ENCODE assay signal across 10 cellular contexts in the genomic region with DNA sequence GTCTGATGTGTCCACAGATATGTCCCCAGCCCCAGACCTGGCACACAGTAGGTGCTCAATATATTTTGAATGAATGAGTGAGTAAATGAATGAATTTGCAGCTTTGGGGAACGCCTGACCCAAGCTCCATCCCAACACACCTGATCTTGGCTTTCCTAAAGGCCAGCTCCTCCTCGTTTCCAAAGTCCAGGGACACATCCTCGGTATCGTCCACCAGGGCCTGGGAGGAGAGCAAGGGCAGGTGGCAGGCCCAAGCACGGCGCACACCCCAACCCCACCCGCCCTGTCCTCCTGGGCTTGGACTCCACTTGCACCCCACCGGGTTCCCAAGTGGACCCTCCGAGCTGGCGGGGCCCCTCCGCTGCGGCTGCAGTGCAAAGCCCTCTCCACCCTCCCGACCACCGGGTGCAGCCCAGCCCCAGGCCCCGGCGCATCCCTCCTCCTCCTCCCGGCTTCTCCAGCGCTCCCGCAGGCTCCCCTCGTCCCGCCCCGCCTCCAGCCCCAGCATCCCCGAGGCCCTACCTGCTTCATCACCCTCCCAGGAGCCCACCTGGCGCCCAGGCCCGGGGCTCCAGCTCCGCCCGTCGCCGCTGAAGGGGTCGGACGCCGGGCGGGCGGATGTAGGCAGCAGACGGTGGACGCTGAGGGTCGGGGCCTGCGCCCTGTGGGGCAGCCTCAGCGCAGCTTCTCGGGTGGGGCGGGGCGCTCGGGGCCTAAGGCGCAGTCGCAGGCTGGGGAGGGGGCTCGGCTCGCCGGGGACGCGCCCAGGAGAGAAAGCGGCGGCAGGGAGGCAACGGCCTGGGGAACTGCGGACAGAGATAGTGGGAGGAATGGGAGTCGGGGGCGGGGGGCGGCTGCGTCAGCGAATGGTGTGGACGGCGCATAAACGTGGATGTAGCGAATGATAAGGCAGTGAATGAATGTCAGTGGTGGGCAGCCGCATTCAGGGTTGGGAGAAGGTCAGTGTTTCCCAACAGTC. TPM values are rescaled to one million over a fixed set of nuclear protein-coding genes. Genes with fewer than 3 reads are reported as not detected.
A peak's percentile ranks its signal among the peaks of the same experiment; 100 is the strongest.
DNase-seq lines count a peak whose midpoint lies in the region; ATAC-seq and TF ChIP-seq lines count a peak whose summit lies in the region.
"Had no signal": no experiment of that assay in that cellular context is flagged by ENCODE, and none has a peak within 500 bp of the region (broad histone marks: within the 10 kb centered on the region; RNA-seq: fewer than 3 reads in every experiment).

A gene (minus strand): TSS at position 832 of the 979 bp plus-strand sequence. CDS start 301 bp downstream, at position 531.

- no peak for ATAC-seq in lower lobe of right lung
- ATAC-seq in GM21390 (IDR thresholded peaks at IDR 0.05; ENCODE audit: unreplicated experiment), result no peak

- TF ChIP-seq RAD21 in SK-N-SH (IDR thresholded peaks at IDR 0.05; ENCODE audit: low read length), result no peak

- H3F3A ChIP-seq in SK-N-SH (replicated peaks; ENCODE audit: insufficient read depth), result no peaks in the 10 kb centered on the region

- TF ChIP-seq POLR2A in esophagus muscularis mucosa (IDR thresholded peaks at IDR 0.05; ENCODE audit: low read depth), result no peak
- TF ChIP-seq POLR2A in testis (IDR thresholded peaks at IDR 0.05), result no peak

- TF ChIP-seq CTCF in SK-N-SH (IDR thresholded peaks at IDR 0.05) (no peak), esophagus muscularis mucosa (IDR thresholded peaks at IDR 0.05) (no peak), lower lobe of right lung (IDR thresholded peaks at IDR 0.05) (no peak), testis (IDR thresholded peaks at IDR 0.05) (no peak), brain microvascular endothelial cell (IDR thresholded peaks at IDR 0.05; ENCODE audit: low read depth, low read length, missing control alignments) (no peak)

- H3K9me3 ChIP-seq in SK-N-SH (no peaks in the 10 kb centered on the region), esophagus muscularis mucosa (no peaks in the 10 kb centered on the region), lower lobe of right lung (no peaks in the 10 kb centered on the region), testis (no peaks in the 10 kb centered on the region)

- in situ Hi-C loops in brain microvascular endothelial cell (cut with HindIII; ENCODE audit: low pct_ligation_motif_present, low sequenced_read_pairs), result no loop called here

- POLR2A ChIA-PET in SK-N-SH (lab: Yijun Ruan, JAX), result interaction anchor here (0.6 to 1.7 kb wide), 3 partner anchors 10 to 100 kb away, joined by 3 to 7 read pairs (median 7); a partner anchor contains a TSS

- H3K4me3 ChIP-seq in SK-N-SH (ENCODE audit: low read depth in 2 of 2, low read length in 1 of 2), result peak within 1 kb of the TSS in 1 of 2 experiments; percentile 41; a peak in 2 of 4 replicates
- H3K4me3 ChIP-seq in esophagus muscularis mucosa, result peak within 1 kb of the TSS; percentile 39 to 45 (median 42)
- peak within 1 kb of the TSS; percentile 35 for H3K4me3 ChIP-seq in lower lobe of right lung
- peak within 1 kb of the TSS; percentile 55 to 63 for H3K4me3 ChIP-seq in testis
- no peak within 1 kb of the TSS for H3K4me3 ChIP-seq in brain microvascular endothelial cell (ENCODE audit: low read depth, low read length)

- no peak within 1 kb of the TSS for H2AFZ ChIP-seq in SK-N-SH (ENCODE audit: low read depth)

- no peaks in the 10 kb centered on the region for H3K27me3 ChIP-seq in SK-N-SH (ENCODE audit: insufficient read depth)
- H3K27me3 ChIP-seq in esophagus muscularis mucosa, result peaks cover 0 to 16% (median 7%) of the 10 kb centered on the region in 4 donors
- H3K27me3 ChIP-seq in lower lobe of right lung (ENCODE audit: low read depth), result no peaks in the 10 kb centered on the region
- no peaks in the 10 kb centered on the region for H3K27me3 ChIP-seq in testis
- peaks cover 13% of the 10 kb centered on the region for H3K27me3 ChIP-seq in brain microvascular endothelial cell (replicated peaks)

- no peak for TF ChIP-seq EP300 in SK-N-SH (IDR thresholded peaks at IDR 0.05; ENCODE audit: borderline replicate concordance in 1 of 2, low read depth in 1 of 2, low read length in 1 of 2)
- TF ChIP-seq EP300 in esophagus muscularis mucosa (IDR thresholded peaks at IDR 0.05), result no peak

- no peak within 1 kb of the TSS for H3K9ac ChIP-seq in SK-N-SH

- no peaks in the 10 kb centered on the region for H4K20me1 ChIP-seq in SK-N-SH (ENCODE audit: insufficient read depth)

- H3K9me2 ChIP-seq in SK-N-SH, result no peaks in the 10 kb centered on the region

- peak within 1 kb of the TSS in 1 of 2 experiments; percentile 72; a peak in 1 of 4 replicates for H3K27ac ChIP-seq in SK-N-SH (ENCODE audit: low read depth in 2 of 2, low read length in 1 of 2)
- H3K27ac ChIP-seq in esophagus muscularis mucosa (replicated peaks in 1 of 4), result no peak within 1 kb of the TSS
- H3K27ac ChIP-seq in lower lobe of right lung, result no peak within 1 kb of the TSS
- peak within 1 kb of the TSS in 1 of 2 donors; percentile 69 for H3K27ac ChIP-seq in testis
- no peak within 1 kb of the TSS for H3K27ac ChIP-seq in brain microvascular endothelial cell

- H3K4me2 ChIP-seq in SK-N-SH, result no peak within 1 kb of the TSS

- CTCF ChIA-PET in SK-N-SH (lab: Yijun Ruan, JAX), result interaction anchor here (1.3 to 1.8 kb wide), 2 partner anchors 12 to 100 kb away, joined by 4 to 8 read pairs; no protein-coding TSS in a partner anchor

- no peaks in the 10 kb centered on the region for H3K79me2 ChIP-seq in SK-N-SH (ENCODE audit: insufficient read depth)

- H3K36me3 ChIP-seq in SK-N-SH (replicated peaks in 1 of 2; ENCODE audit: control insufficient read depth in 1 of 2, insufficient read depth in 2 of 2, low read length in 1 of 2) (no peaks in the 10 kb centered on the region), esophagus muscularis mucosa (no peaks in the 10 kb centered on the region), lower lobe of right lung (no peaks in the 10 kb centered on the region), testis (ENCODE audit: low read depth, missing control alignments) (no peaks in the 10 kb centered on the region), brain microvascular endothelial cell (replicated peaks) (no peaks in the 10 kb centered on the region)

- intact Hi-C loops in esophagus muscularis mucosa (cut with DNase I), result no loop called here
- intact Hi-C loops in lower lobe of right lung (cut with DNase I), result no loop called here
- intact Hi-C loops in testis (cut with DNase I; ENCODE audit: low total_unique reads), result no loop called here

- H3K4me1 ChIP-seq in SK-N-SH (ENCODE audit: control insufficient read depth in 1 of 2, insufficient read depth in 2 of 2, low read depth in 1 of 2, low read length in 1 of 2) (peaks cover 0 to 19% of the 10 kb centered on the region in 2 experiments; a peak in 1 of 4 replicates), esophagus muscularis mucosa (peaks cover 0 to 9% (median 8%) of the 10 kb centered on the region in 4 donors), lower lobe of right lung (no peaks in the 10 kb centered on the region), testis (no peaks in the 10 kb centered on the region)

- WGBS in SK-N-SH (ENCODE audit: low lambda C conversion rate), result 31% methylated on average over 40 of the region's 64 CpGs
- 31% methylated on average over 55 of the region's 64 CpGs for WGBS in esophagus muscularis mucosa
- 15 to 28% methylated on average over 33 to 55 of the region's 64 CpGs for WGBS in testis, 2 donors

- peak; percentile 87 for DNase-seq in SK-N-SH
- DNase-seq in esophagus muscularis mucosa (ENCODE audit: extremely low spot score), result no peak
- DNase-seq in lower lobe of right lung, result no peak
- DNase-seq in testis, result peak; percentile 52
- DNase-seq in NCI-H1436 (lab: John Stamatoyannopoulos, UW), result no peak
- no peak for DNase-seq in NCI-H2107 treated with DMSO at 0.1 percent for 48 hours (lab: John Stamatoyannopoulos, UW; ENCODE audit: unreplicated experiment)
- DNase-seq in brain microvascular endothelial cell, result no peak
- DNase-seq: activated effector memory CD4-positive, alpha-beta T cell treated with anti-CD3 and anti-CD28 coated beads, Interleukin-2, amount 50 U/mL, for 16 hours; effector memory CD4-positive, alpha-beta T cell had no signal

TF ChIP-seq in SK-N-SH, 30 proteins besides CTCF, POLR2A, EP300 and RAD21:
- TF ChIP-seq SIN3A (IDR thresholded peaks at IDR 0.05; ENCODE audit: borderline replicate concordance, low read depth, low read length) (no peak), EZH2phosphoT487 (IDR thresholded peaks at IDR 0.05; ENCODE audit: borderline replicate concordance, low read depth) (no peak), NFIC (IDR thresholded peaks at IDR 0.05; ENCODE audit: borderline replicate concordance) (no peak), TAF1 (IDR thresholded peaks at IDR 0.05; ENCODE audit: borderline replicate concordance, low read depth, low read length) (no peak), POLR2AphosphoS5 (IDR thresholded peaks at IDR 0.05; ENCODE audit: low read depth, low read length) (no peak), CHD2 (IDR thresholded peaks at IDR 0.05; ENCODE audit: low read length, partially characterized antibody) (peak; percentile 11), GATA2 (CRISPR knock-in tag; IDR thresholded peaks at IDR 0.05) (peak; percentile 50), TCF12 (IDR thresholded peaks at IDR 0.05) (no peak)
- TF ChIP-seq, protein P1, sequence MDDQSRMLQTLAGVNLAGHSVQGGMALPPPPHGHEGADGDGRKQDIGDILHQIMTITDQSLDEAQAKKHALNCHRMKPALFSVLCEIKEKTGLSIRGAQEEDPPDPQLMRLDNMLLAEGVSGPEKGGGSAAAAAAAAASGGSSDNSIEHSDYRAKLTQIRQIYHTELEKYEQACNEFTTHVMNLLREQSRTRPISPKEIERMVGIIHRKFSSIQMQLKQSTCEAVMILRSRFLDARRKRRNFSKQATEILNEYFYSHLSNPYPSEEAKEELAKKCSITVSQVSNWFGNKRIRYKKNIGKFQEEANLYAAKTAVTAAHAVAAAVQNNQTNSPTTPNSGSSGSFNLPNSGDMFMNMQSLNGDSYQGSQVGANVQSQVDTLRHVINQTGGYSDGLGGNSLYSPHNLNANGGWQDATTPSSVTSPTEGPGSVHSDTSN (IDR thresholded peaks at IDR 0.05), result no peak

RNA-seq across cellular contexts. Expression of the gene that starts here (rescaled TPM):
- polyA plus RNA-seq in SK-N-SH (2012; rRNA removed) (0.24 and 0.35 TPM in 2 replicates), testis (ENCODE audit: insufficient read depth, low read depth, low replicate concordance) (1.7 TPM)
- polyA plus RNA-seq in SK-N-SH (2012; cell fraction: cytosol; rRNA removed), result 0.36 and 0.51 TPM in 2 replicates
- 0.39 and 0.55 TPM in 2 replicates for polyA plus RNA-seq in SK-N-SH (2012; cell fraction: nucleus; rRNA removed)
- total RNA-seq in esophagus muscularis mucosa (1 to 10 TPM in 1 of 4 donors, under 1 TPM in 2, not detected in 1; 0.42 to 1.2 (median 0.80) TPM), lower lobe of right lung (0.24 TPM), testis (1 to 10 TPM; 3.5 to 4.2 TPM)

Comparison
In these comparisons a context has a peak if more than half of its experiments do, and no peak if none do; other contexts are left out.
1. Peak in DNase-seq in SK-N-SH; RNA of the gene not detected or under 1 TPM.